ENCODE assay signal across 18 cellular contexts in the genomic region with DNA sequence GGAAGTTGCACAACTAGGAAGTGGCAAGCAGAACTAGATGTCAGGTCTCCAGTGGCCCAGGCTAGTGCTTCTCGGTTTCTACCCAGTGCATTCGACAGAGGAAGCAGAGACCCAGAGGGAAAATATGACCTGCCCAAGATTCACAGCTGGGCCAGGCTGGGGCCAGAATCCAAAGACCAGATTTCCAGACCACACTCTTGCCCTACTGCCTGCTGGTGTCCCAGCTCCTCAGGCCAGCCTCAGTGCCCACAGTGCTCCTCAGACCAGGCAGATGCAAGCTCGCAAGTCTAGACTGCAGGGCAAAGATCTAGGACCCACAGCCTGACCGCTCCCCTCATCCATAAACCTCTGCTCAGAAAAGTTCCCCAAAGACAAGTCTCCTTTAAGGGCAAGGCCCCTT.
"Had no signal": no experiment of that assay in that cellular context is flagged by ENCODE, and none has a peak within 500 bp of the region (broad histone marks: within the 10 kb centered on the region; RNA-seq: fewer than 3 reads in every experiment).

No MANE protein-coding gene starts in this region.

- H3K9me3 Mint-ChIP-seq: activated naive CD8-positive, alpha-beta T cell treated with anti-CD3 and anti-CD28 coated beads for 36 hours; activated T-cell treated with anti-CD3 and anti-CD28 coated beads, Interleukin-2, amount 50 U/mL, for 4 hours; activated T-helper 2 cell treated with anti-CD3 and anti-CD28 coated beads, Interferon-gamma antibody, Interleukin-2, Interleukin-4, amounts not matched to agents 10 μg/mL and 5 μg/mL and 100 μg/mL, durations not matched to agents 14 hours and 24 hours and 36 hours; naive thymus-derived CD4-positive, alpha-beta T cell had no signal

- H3K4me1 Mint-ChIP-seq: activated naive CD8-positive, alpha-beta T cell treated with anti-CD3 and anti-CD28 coated beads for 36 hours; naive thymus-derived CD4-positive, alpha-beta T cell had no signal

- H3K36me3 Mint-ChIP-seq: activated naive CD8-positive, alpha-beta T cell treated with anti-CD3 and anti-CD28 coated beads for 36 hours; naive thymus-derived CD4-positive, alpha-beta T cell had no signal

- H3K27ac Mint-ChIP-seq: activated naive CD8-positive, alpha-beta T cell treated with anti-CD3 and anti-CD28 coated beads for 36 hours; activated T-helper 2 cell treated with anti-CD3 and anti-CD28 coated beads, Interferon-gamma antibody, Interleukin-2, Interleukin-4, amounts not matched to agents 10 μg/mL and 5 μg/mL and 100 μg/mL, durations not matched to agents 14 hours and 24 hours and 36 hours; naive thymus-derived CD4-positive, alpha-beta T cell had no signal

- H3K4me3 Mint-ChIP-seq: activated naive CD8-positive, alpha-beta T cell treated with anti-CD3 and anti-CD28 coated beads for 36 hours; activated T-cell treated with anti-CD3 and anti-CD28 coated beads, Interleukin-2, amount 50 U/mL, for 4 hours; naive thymus-derived CD4-positive, alpha-beta T cell had no signal

- DNase-seq: activated CD4-positive, alpha-beta T cell treated with anti-CD3 and anti-CD28 coated beads, Interleukin-2, amount 50 U/mL, for 1 hour; activated CD4-positive, CD25-positive, alpha-beta regulatory T cell treated with anti-CD3 and anti-CD28 coated beads, Interleukin-2, amount 50 U/mL, for 72 hours; activated CD8-positive, alpha-beta memory T cell treated with anti-CD3 and anti-CD28 coated beads, Interleukin-2, amount 50 U/mL, for 4 hours; activated naive CD4-positive, alpha-beta T cell; activated naive CD8-positive, alpha-beta T cell treated with anti-CD3 and anti-CD28 coated beads for 36 hours; activated T-cell treated with anti-CD3 and anti-CD28 coated beads, Interleukin-2, amount 50 U/mL, for 4 hours; colonic mucosa; heart left ventricle; lower lobe of right lung; mesendoderm; naive thymus-derived CD4-positive, alpha-beta T cell; stimulated activated CD4-positive, alpha-beta T cell treated with anti-CD3 and anti-CD28 coated beads, Interleukin-4, amount 100 ng/mL, for 1 hour; stimulated activated naive CD4-positive, alpha-beta T cell; T-helper 2 cell; testis; trophoblast cell had no signal

- ATAC-seq: activated T-cell treated with anti-CD3 and anti-CD28 coated beads, Interleukin-2, amount 50 U/mL, for 4 hours; gastroesophageal sphincter; heart left ventricle; lower lobe of right lung; naive thymus-derived CD4-positive, alpha-beta T cell had no signal
